Comparison of ENCODE assay signal across 36 cellular contexts in genomic region chr19:31988256-31988655, GRCh38.
DNase-seq lines count a peak whose midpoint lies in the region; ATAC-seq, FAIRE-seq and TF ChIP-seq lines count a peak whose summit lies in the region.
"Had no signal": no experiment of that assay in that cellular context is flagged by ENCODE, and none has a peak within 500 bp of the region (broad histone marks: within the 10 kb centered on the region; RNA-seq: fewer than 3 reads in every experiment).

No MANE protein-coding gene starts in this region.

- no peak overlapping the region for H3K4ac ChIP-seq in H1 (replicated peaks; ENCODE audit: insufficient read length, low read depth, low read length)

- FAIRE-seq in A549 (lab: Jason Lieb, UNC) (peak; percentile 54), K562 (lab: Jason Lieb, UNC) (no peak), H1 (lab: Jason Lieb, UNC) (no peak)
- FAIRE-seq: A204.1, D721Med had no signal

- no peak overlapping the region for H3K9ac ChIP-seq in K562 (ENCODE audit: insufficient read depth in 1 of 2, low read depth in 2 of 2, low read length in 2 of 2)
- H3K9ac ChIP-seq in H1 (replicated peaks in 1 of 4; ENCODE audit: extremely low read depth in 1 of 4, low read depth in 3 of 4, low read length in 3 of 4) = no peak overlapping the region
- H3K9ac ChIP-seq: BLaER1; BLaER1 treated with 17β-estradiol and CSF1 and Interleukin-3, amounts not matched to agents 10 nM and 100 nM had no signal

- H3K4me2 ChIP-seq in A549 (no peak overlapping the region), K562 (ENCODE audit: insufficient read depth, low read length) (no peak overlapping the region), H1 (ENCODE audit: insufficient read depth in 1 of 2, low read depth in 2 of 2, low read length in 2 of 2) (no peak overlapping the region)
- H3K4me2 ChIP-seq: BLaER1; BLaER1 treated with 17β-estradiol and CSF1 and Interleukin-3, amounts not matched to agents 10 nM and 100 nM had no signal

- no peaks in the 10 kb centered on the region for H3K9me1 ChIP-seq in K562 (ENCODE audit: control insufficient read depth, insufficient read depth, low read length)

- WGBS in A549 (ENCODE audit: missing lambda C conversion rate) = 4% methylated on average over 2 of the region's 2 CpGs
- 0% methylated on average over 2 of the region's 2 CpGs for WGBS in K562 (ENCODE audit: insufficient coverage, low coverage, missing lambda C conversion rate)
- 85 to 94% methylated on average over 1 to 2 of the region's 2 CpGs for WGBS in H1 (ENCODE audit: extremely low coverage in 1 of 2, insufficient coverage in 1 of 2, insufficient read length in 1 of 2, insufficient replicate concordance in 2 of 2, low coverage in 1 of 2, low lambda C conversion rate in 2 of 2, missing lambda C conversion rate in 1 of 2), 2 experiments

- H3K56ac ChIP-seq in H1 (replicated peaks; ENCODE audit: insufficient read length, low read depth, low read length) = peak overlapping the region; percentile 78

- H3K4me3 ChIP-seq in A549 (no peak overlapping the region), HEK293 (ENCODE audit: low read depth, low read length) (no peak overlapping the region), K562 (no peak overlapping the region), H1 (ENCODE audit: extremely low read depth in 1 of 4, insufficient read depth in 2 of 4, low read depth in 3 of 4, low read length in 4 of 4) (no peak overlapping the region)
- H3K4me3 ChIP-seq: BLaER1; BLaER1 treated with 17β-estradiol and CSF1 and Interleukin-3, amounts not matched to agents 10 nM and 100 nM had no signal

- no peak overlapping the region for H2BK120ac ChIP-seq in H1 (replicated peaks; ENCODE audit: low read depth, low read length)

- no peaks in the 10 kb centered on the region for H3K79me2 ChIP-seq in K562 (ENCODE audit: control insufficient read depth, insufficient read depth, low read length)
- H3K79me2 ChIP-seq in H1 (ENCODE audit: control insufficient read depth in 1 of 2, insufficient read depth in 2 of 2, low read length in 2 of 2) = no peaks in the 10 kb centered on the region

- no peak overlapping the region for H2BK12ac ChIP-seq in H1 (ENCODE audit: low read depth, low read length)

- CTCF ChIA-PET in A549 (lab: Yijun Ruan, JAX) (interaction anchor here (1.2 kb wide), 1 partner anchor 17 kb away, joined by 3 read pairs; no protein-coding TSS in a partner anchor), HEK293 (lab: Yijun Ruan, JAX) (interaction anchor here (0.7 kb wide), 1 partner anchor 516 kb away, joined by 3 read pairs; no protein-coding TSS in a partner anchor), K562 (lab: Yijun Ruan, JAX; ENCODE audit: low intra/inter-chr PET ratio) (no interaction called here), H1 (lab: Charles Lee; ENCODE audit: partially characterized antibody) (no interaction called here), WTC11 (lab: Charles Lee) (no interaction called here)

- POLR2A ChIA-PET in A549 (lab: Yijun Ruan, JAX) (no interaction called here), HEK293 (lab: Yijun Ruan, JAX) (no interaction called here), K562 (lab: Yijun Ruan, JAX) (no interaction called here), H1 (lab: Charles Lee; ENCODE audit: partially characterized antibody) (no interaction called here), WTC11 (lab: Charles Lee) (no interaction called here)

- no peaks in the 10 kb centered on the region for H3K4me1 Mint-ChIP-seq in progenitor cell of endocrine pancreas (ENCODE audit: low read depth)
- peaks cover 11% of the 10 kb centered on the region for H3K4me1 Mint-ChIP-seq in WTC11
- H3K4me1 Mint-ChIP-seq: B cell; CD14-positive monocyte; CD4-positive, alpha-beta memory T cell; CD4-positive, CD25-positive, alpha-beta regulatory T cell; CD8-positive, alpha-beta memory T cell had no signal

- TF ChIP-seq POLR2A in A549 (IDR thresholded peaks at IDR 0.05; ENCODE audit: low read length) = no peak
- TF ChIP-seq POLR2A in K562 (conservative IDR thresholded peaks at IDR 0.05) = no peak
- no peak for TF ChIP-seq POLR2A in H1 (IDR thresholded peaks at IDR 0.05; ENCODE audit: control extremely low read depth in 1 of 2, low read depth in 2 of 2, low read length in 2 of 2)

- TF ChIP-seq RAD21 in A549 (conservative IDR thresholded peaks at IDR 0.05 in 1 of 2, IDR thresholded peaks at IDR 0.05 in 1 of 2) (no peak), K562 (CRISPR knock-in tag; conservative IDR thresholded peaks at IDR 0.05 in 1 of 2, IDR thresholded peaks at IDR 0.05 in 1 of 2) (no peak), H1 (IDR thresholded peaks at IDR 0.05 in 1 of 2, conservative IDR thresholded peaks at IDR 0.05 in 1 of 2; ENCODE audit: low read depth in 2 of 2, low read length in 2 of 2) (no peak)

- H2BK20ac ChIP-seq in H1 (ENCODE audit: low read length) = no peak overlapping the region

- H3K4me3 Mint-ChIP-seq in progenitor cell of endocrine pancreas (ENCODE audit: low read depth) = no peak overlapping the region
- no peak overlapping the region for H3K4me3 Mint-ChIP-seq in WTC11
- H3K4me3 Mint-ChIP-seq: B cell; CD14-positive monocyte; CD4-positive, alpha-beta memory T cell; CD4-positive, alpha-beta T cell; CD4-positive, CD25-positive, alpha-beta regulatory T cell; CD8-positive, alpha-beta memory T cell; CD8-positive, alpha-beta T cell had no signal

- H3K9me3 Mint-ChIP-seq in progenitor cell of endocrine pancreas (ENCODE audit: low read depth) = peaks cover 4% of the 10 kb centered on the region
- H3K9me3 Mint-ChIP-seq in WTC11 = peaks cover 32% of the 10 kb centered on the region

- H3K4me1 ChIP-seq in A549 (no peaks in the 10 kb centered on the region), HEK293 (ENCODE audit: control insufficient read depth, insufficient read depth, low read length) (no peaks in the 10 kb centered on the region), K562 (replicated peaks in 1 of 2; ENCODE audit: control insufficient read depth in 2 of 2, insufficient read depth in 2 of 2, low read length in 2 of 2) (no peaks in the 10 kb centered on the region), H1 (replicated peaks in 1 of 4; ENCODE audit: control insufficient read depth in 3 of 4, insufficient read depth in 4 of 4, low read length in 3 of 4) (no peaks in the 10 kb centered on the region; a peak in 1 of 7 replicates)
- H3K4me1 ChIP-seq: BE2C, BLaER1, Caco-2 had no signal

- H3K27ac Mint-ChIP-seq in progenitor cell of endocrine pancreas (no peak overlapping the region), WTC11 (no peak overlapping the region)
- H3K27ac Mint-ChIP-seq: B cell; CD14-positive monocyte; CD4-positive, alpha-beta memory T cell; CD4-positive, alpha-beta T cell; CD4-positive, CD25-positive, alpha-beta regulatory T cell; CD8-positive, alpha-beta memory T cell; CD8-positive, alpha-beta T cell had no signal

- H3K27me3 Mint-ChIP-seq in progenitor cell of endocrine pancreas = peaks cover 27% of the 10 kb centered on the region
- peaks cover 4% of the 10 kb centered on the region for H3K27me3 Mint-ChIP-seq in WTC11 (ENCODE audit: low read depth)
- H3K27me3 Mint-ChIP-seq: B cell; CD4-positive, alpha-beta T cell; CD4-positive, CD25-positive, alpha-beta regulatory T cell had no signal

- H3K27ac ChIP-seq in A549 (no peak overlapping the region), HEK293 (ENCODE audit: extremely low read depth, low read depth, low read length) (no peak overlapping the region), K562 (ENCODE audit: extremely low read depth, low read depth, low read length) (no peak overlapping the region), H1 (ENCODE audit: low read depth, low read length) (no peak overlapping the region)
- H3K27ac ChIP-seq: 22Rv1; BLaER1; BLaER1 treated with 17β-estradiol and CSF1 and Interleukin-3, amounts not matched to agents 10 nM and 100 nM; C4-2B had no signal

- H2AFZ ChIP-seq in K562 (ENCODE audit: low read depth, low read length) (no peak overlapping the region), H1 (ENCODE audit: low read length) (no peak overlapping the region)

- no peak overlapping the region for H3K18ac ChIP-seq in H1 (ENCODE audit: extremely low read depth, low read length)

- TF ChIP-seq CTCF in A549 (IDR thresholded peaks at IDR 0.05) (no peak), HEK293 (tag by site-specific recombination; IDR thresholded peaks at IDR 0.05) (no peak), K562 (IDR thresholded peaks at IDR 0.05 in 2 of 3, conservative IDR thresholded peaks at IDR 0.05 in 1 of 3; ENCODE audit: insufficient read depth in 2 of 3, low read depth in 1 of 3, low read length in 3 of 3) (no peak), H1 (IDR thresholded peaks at IDR 0.05; ENCODE audit: control extremely low read depth in 1 of 3, insufficient read depth in 1 of 3, low read depth in 1 of 3, low read length in 3 of 3) (no peak), progenitor cell of endocrine pancreas (IDR thresholded peaks at IDR 0.05; ENCODE audit: unreplicated experiment) (no peak), WTC11 (IDR thresholded peaks at IDR 0.05) (no peak)

- no peaks in the 10 kb centered on the region; a peak in 1 of 5 replicates for H3K27me3 ChIP-seq in K562 (ENCODE audit: control insufficient read depth in 2 of 2, insufficient read depth in 2 of 2, low read length in 2 of 2)
- H3K27me3 ChIP-seq in H1 (replicated peaks in 1 of 4; ENCODE audit: control insufficient read depth in 3 of 4, extremely low read depth in 1 of 4, insufficient read depth in 3 of 4, low read length in 3 of 4) = no peaks in the 10 kb centered on the region
- H3K27me3 ChIP-seq: BE2C; BLaER1; BLaER1 treated with 17β-estradiol and CSF1 and Interleukin-3, amounts not matched to agents 10 nM and 100 nM had no signal

- no peak overlapping the region for H2AK5ac ChIP-seq in H1 (ENCODE audit: low read depth, low read length)

- no peaks in the 10 kb centered on the region for H3K36me3 Mint-ChIP-seq in progenitor cell of endocrine pancreas (ENCODE audit: insufficient read depth)
- H3K36me3 Mint-ChIP-seq in WTC11 = no peaks in the 10 kb centered on the region; the same call in 1 of the 2 replicates
- H3K36me3 Mint-ChIP-seq: CD14-positive monocyte; CD4-positive, alpha-beta memory T cell; CD4-positive, CD25-positive, alpha-beta regulatory T cell; CD8-positive, alpha-beta T cell had no signal

- no peak overlapping the region for H4K91ac ChIP-seq in H1 (replicated peaks; ENCODE audit: insufficient read length, low read length)

- no TSS peak for BruUV-seq in K562 (replicated peaks; lab: Mats Ljungman, UMichigan)

- H4K8ac ChIP-seq in H1 (ENCODE audit: extremely low read depth, insufficient read depth, low read length) = no peak overlapping the region

- peaks cover 3% of the 10 kb centered on the region; the same call in 1 of the 2 replicates for H3K23me2 ChIP-seq in H1 (ENCODE audit: low read depth, low read length)

- H4K5ac ChIP-seq in H1 (ENCODE audit: insufficient read length, low read depth, low read length) = no peak overlapping the region

- intact Hi-C loops in K562 (cut with micrococcal nuclease) = no loop called here
- intact Hi-C loops in Right ventricle myocardium inferior (cut with DNase I) = no loop called here

- H3K14ac ChIP-seq in H1 (ENCODE audit: insufficient read length) = no peak overlapping the region

- no peak overlapping the region for H3K23ac ChIP-seq in H1 (ENCODE audit: insufficient read length)

- H2BK15ac ChIP-seq in H1 (ENCODE audit: low read length) = no peak overlapping the region

- TF ChIP-seq EP300 in A549 (IDR thresholded peaks at IDR 0.05) (no peak), K562 (IDR thresholded peaks at IDR 0.05; ENCODE audit: low read length) (no peak), H1 (IDR thresholded peaks at IDR 0.05; ENCODE audit: borderline replicate concordance in 1 of 2, low read depth in 2 of 2, low read length in 2 of 2) (no peak)

- H4K20me1 ChIP-seq in K562 (replicated peaks; ENCODE audit: control insufficient read depth, insufficient read depth, low read length) (no peaks in the 10 kb centered on the region; the same call in 1 of the 2 replicates), H1 (replicated peaks in 1 of 2; ENCODE audit: control insufficient read depth in 1 of 2, insufficient read depth in 2 of 2, low read length in 2 of 2) (no peaks in the 10 kb centered on the region)
- H4K20me1 ChIP-seq: BLaER1; BLaER1 treated with 17β-estradiol and CSF1 and Interleukin-3, amounts not matched to agents 10 nM and 100 nM had no signal

- H3K36me3 ChIP-seq in HEK293 (ENCODE audit: control insufficient read depth in 2 of 2, insufficient read depth in 1 of 2, low read length in 2 of 2) (no peaks in the 10 kb centered on the region), K562 (ENCODE audit: control insufficient read depth, insufficient read depth, low read length) (no peaks in the 10 kb centered on the region), H1 (ENCODE audit: control insufficient read depth in 2 of 4, insufficient read depth in 4 of 4, low read length in 3 of 4) (no peaks in the 10 kb centered on the region)
- H3K36me3 ChIP-seq: BE2C; BLaER1; BLaER1 treated with 17β-estradiol and CSF1 and Interleukin-3, amounts not matched to agents 10 nM and 100 nM had no signal

- in situ Hi-C loops in K562 (cut with MboI) = no loop called here

- H3K9me3 ChIP-seq in A549 (peaks cover 8% of the 10 kb centered on the region; the same call in 2 of the 3 replicates), HEK293 (ENCODE audit: control insufficient read depth, insufficient read depth, low read depth, low read length) (peaks cover 2% of the 10 kb centered on the region; the same call in 1 of the 2 replicates), K562 (replicated peaks; ENCODE audit: control insufficient read depth, insufficient read depth, low read depth, low read length) (no peaks in the 10 kb centered on the region), H1 (ENCODE audit: insufficient read depth in 2 of 2, low read depth in 1 of 2, low read length in 1 of 2) (peaks cover 2 to 5% of the 10 kb centered on the region in 2 experiments; a peak in 1 of 4 replicates)
- H3K9me3 ChIP-seq: BE2C, Caco-2 had no signal

- DNase-seq in A549 (ENCODE audit: low read depth in 1 of 2, low spot score in 1 of 2) = no peak
- DNase-seq in K562 (ENCODE audit: extremely low read depth in 1 of 4, low spot score in 3 of 4) = no peak
- no peak for DNase-seq in H1 (ENCODE audit: low read depth in 1 of 2, low spot score in 2 of 2)
- no peak for DNase-seq in Right ventricle myocardium inferior (ENCODE audit: missing footprints)
- no peak for DNase-seq in progenitor cell of endocrine pancreas (ENCODE audit: low spot score, unreplicated experiment)
- no peak for DNase-seq in WTC11 (ENCODE audit: low spot score)
- DNase-seq: 8988T; ACHN; AML-193; BE2C; C1 segment of cervical spinal cord; Caco-2; Calu3; CD4-positive, alpha-beta memory T cell; CD4-positive, alpha-beta T cell; CD4-positive, CD25-positive, alpha-beta regulatory T cell; CD8-positive, alpha-beta memory T cell; CD8-positive, alpha-beta T cell; COR-L47; DMS 273 treated with DMSO at 0.1 percent for 48 hours; DMS153; DMS53; DMS79; DMS79 treated with DMSO at 0.1 percent for 48 hours; DND-41; EL had no signal

- no peaks in the 10 kb centered on the region for H3K79me1 ChIP-seq in H1 (ENCODE audit: low read depth, low read length)

- ATAC-seq in A549 = no peak
- no peak for ATAC-seq in K562
- no peak for ATAC-seq in HG03469 (IDR thresholded peaks at IDR 0.05; ENCODE audit: unreplicated experiment)
- ATAC-seq in Right ventricle myocardium inferior = no peak
- ATAC-seq in WTC11 = no peak
- ATAC-seq: CD8-positive, alpha-beta T cell had no signal

- no peak overlapping the region for H2BK5ac ChIP-seq in H1 (ENCODE audit: low read depth, low read length)

Comparison
In these comparisons a context has a peak if more than half of its experiments do, and no peak if none do; other contexts are left out.
1. CTCF ChIA-PET loops: an anchor here in A549 (1.2 kb wide) and HEK293 (0.7 kb wide); none called in K562, H1 and WTC11.